1 cellular context compared by ENCODE assay signal in genomic region chr20:3788685-3789155, GRCh38.
TF ChIP-seq lines count a peak whose summit lies in the region.

No MANE protein-coding gene starts in this region.

TF ChIP-seq in IMR-90, 13 proteins besides CTCF, POLR2A, EP300 and RAD21:
- TF ChIP-seq FOS (IDR thresholded peaks at IDR 0.05; ENCODE audit: low read depth, low read length) (no peak), RCOR1 (IDR thresholded peaks at IDR 0.05; ENCODE audit: insufficient replicate concordance, low read length) (no peak), BHLHE40 (IDR thresholded peaks at IDR 0.05; ENCODE audit: low read depth, low read length) (no peak), CHD1 (IDR thresholded peaks at IDR 0.05; ENCODE audit: low read depth, low read length) (no peak), MAZ (IDR thresholded peaks at IDR 0.05; ENCODE audit: borderline replicate concordance, low read depth, low read length) (no peak), MXI1 (IDR thresholded peaks at IDR 0.05; ENCODE audit: borderline replicate concordance, low read depth, low read length) (no peak), ELK1 (IDR thresholded peaks at IDR 0.05; ENCODE audit: borderline replicate concordance, low read depth, low read length) (no peak), MAFK (IDR thresholded peaks at IDR 0.05; ENCODE audit: low read depth, low read length) (no peak), CEBPB (IDR thresholded peaks at IDR 0.05; ENCODE audit: low read depth, low read length) (no peak), NFE2L2 (IDR thresholded peaks at IDR 0.05; ENCODE audit: low read depth, low read length) (no peak), RFX5 (IDR thresholded peaks at IDR 0.05; ENCODE audit: low read depth, low read length) (no peak), USF2 (IDR thresholded peaks at IDR 0.05; ENCODE audit: low read depth, low read length) (no peak)
